In genomic region chr5:172479034-172479783, GRCh38 we compare ENCODE assay signal across 8 cellular contexts. TPM values are rescaled to one million over a fixed set of nuclear protein-coding genes. Genes with fewer than 3 reads are reported as not detected.
DNase-seq lines count a peak whose midpoint lies in the region; ATAC-seq and TF ChIP-seq lines count a peak whose summit lies in the region.

No MANE protein-coding gene starts in this region.

- TF ChIP-seq EP300 in sigmoid colon (IDR thresholded peaks at IDR 0.05) = no peak

- no peaks in the 10 kb centered on the region for H3K27me3 Mint-ChIP-seq in T-helper 2 cell treated with Interferon-gamma antibody and Interleukin-4, amounts not matched to agents 5 μg/mL and 100 μg/mL, for 36 hours (ENCODE audit: low read depth)

- intact Hi-C loops in body of pancreas (cut with DNase I) = loop anchor here (2.0 kb wide), 1 partner anchor 218 kb away; no protein-coding TSS in a partner anchor
- intact Hi-C loops in sigmoid colon (cut with DNase I) = loop anchor here (1.0 to 5.0 kb wide), 4 partner anchors 43 to 453 kb away; partner anchors contain the start of gene NEURL1B

- H3K36me3 Mint-ChIP-seq in T-helper 2 cell treated with Interferon-gamma antibody and Interleukin-4, amounts not matched to agents 5 μg/mL and 100 μg/mL, for 36 hours (ENCODE audit: low read depth) = no peaks in the 10 kb centered on the region

- H3K4me1 ChIP-seq in body of pancreas (no peaks in the 10 kb centered on the region), sigmoid colon (peaks cover 0 to 15% (median 8%) of the 10 kb centered on the region in 4 donors)

- ATAC-seq in body of pancreas (peak; percentile 98), GM18861 (IDR thresholded peaks at IDR 0.05; ENCODE audit: unreplicated experiment) (no peak)

- peak; percentile 52 for DNase-seq in DMS79 (lab: John Stamatoyannopoulos, UW)
- peak; percentile 70 for DNase-seq in HFF-Myc (ENCODE audit: extremely low read depth, low read depth)
- DNase-seq in NCI-H146 treated with DMSO at 0.1 percent for 48 hours (lab: John Stamatoyannopoulos, UW; ENCODE audit: unreplicated experiment) = peak; percentile 61
- peak; percentile 29 for DNase-seq in T-helper 2 cell treated with Interferon-gamma antibody and Interleukin-4, amounts not matched to agents 5 μg/mL and 100 μg/mL, for 36 hours (ENCODE audit: low spot score)
- DNase-seq in body of pancreas = peak; percentile 88 to 90 (median 88)
- DNase-seq in hippocampal formation (lab: John Stamatoyannopoulos, UW) = peak; percentile 69 to 86
- peak; percentile 94 for DNase-seq in sigmoid colon

- H3K36me3 ChIP-seq in body of pancreas (replicated peaks in 1 of 2; ENCODE audit: insufficient read depth in 1 of 2, low read depth in 2 of 2) (no peaks in the 10 kb centered on the region), sigmoid colon (no peaks in the 10 kb centered on the region)

- no peak for TF ChIP-seq POLR2A in body of pancreas (IDR thresholded peaks at IDR 0.05)
- TF ChIP-seq POLR2A in sigmoid colon (IDR thresholded peaks at IDR 0.05) = no peak

- H3K4me3 ChIP-seq in HFF-Myc (replicated peaks; ENCODE audit: low read depth, low read length) (no peak overlapping the region), body of pancreas (no peak overlapping the region), sigmoid colon (no peak overlapping the region)

- no peaks in the 10 kb centered on the region for H3K9me3 ChIP-seq in body of pancreas
- no peaks in the 10 kb centered on the region for H3K9me3 ChIP-seq in sigmoid colon

- peak; percentile 88 for TF ChIP-seq CTCF in HFF-Myc (IDR thresholded peaks at IDR 0.05; ENCODE audit: low read depth, low read length, missing control alignments)
- TF ChIP-seq CTCF in body of pancreas (IDR thresholded peaks at IDR 0.05) = peak; percentile 74 to 99 (median 99)
- TF ChIP-seq CTCF in sigmoid colon (IDR thresholded peaks at IDR 0.05) = peak; percentile 90 to 99 (median 98)

- H3K27ac ChIP-seq in body of pancreas = no peak overlapping the region
- peak overlapping the region in 3 of 4 donors; percentile 39 to 58 (median 40) for H3K27ac ChIP-seq in sigmoid colon

- 20 to 47% methylated on average over 5 to 21 of the region's 21 CpGs for WGBS in body of pancreas, 2 donors
- 48 to 53% methylated on average over 21 of the region's 21 CpGs for WGBS in sigmoid colon, 2 donors

- no peak overlapping the region for H3K4me3 Mint-ChIP-seq in T-helper 2 cell treated with Interferon-gamma antibody and Interleukin-4, amounts not matched to agents 5 μg/mL and 100 μg/mL, for 36 hours

- H3K27me3 ChIP-seq in body of pancreas = no peaks in the 10 kb centered on the region
- H3K27me3 ChIP-seq in sigmoid colon = no peaks in the 10 kb centered on the region

- H3K27ac Mint-ChIP-seq in T-helper 2 cell treated with Interferon-gamma antibody and Interleukin-4, amounts not matched to agents 5 μg/mL and 100 μg/mL, for 36 hours = no peak overlapping the region

- H3K4me1 Mint-ChIP-seq in T-helper 2 cell treated with Interferon-gamma antibody and Interleukin-4, amounts not matched to agents 5 μg/mL and 100 μg/mL, for 36 hours (ENCODE audit: low read depth) = no peaks in the 10 kb centered on the region

- peaks cover 2% of the 10 kb centered on the region for H3K9me3 Mint-ChIP-seq in T-helper 2 cell treated with Interferon-gamma antibody and Interleukin-4, amounts not matched to agents 5 μg/mL and 100 μg/mL, for 36 hours

RNA-seq across cellular contexts. Expression of gene SH3PXD2B, which starts 24.9 kb away (rescaled TPM):
- total RNA-seq in body of pancreas = 10 to 100 TPM in 1 of 2 donors, 1 to 10 TPM in 1; 9.9 to 16.9 TPM
- 10 to 100 TPM; 19.3 to 45.7 (median 20.9) TPM for total RNA-seq in sigmoid colon
- polyA plus RNA-seq in sigmoid colon = 1 to 10 TPM; 3.6 to 9.2 (median 3.9) TPM

Comparison
In these comparisons a context has a peak if more than half of its experiments do, and no peak if none do; other contexts are left out.
1. DNase-seq: peak in every context shown above with its lines; median percentile 94 in sigmoid colon; 88 in body of pancreas; 78 in hippocampal formation; 70 in HFF-Myc; 61 in NCI-H146 treated with DMSO at 0.1 percent for 48 hours; 52 in DMS79; 29 in T-helper 2 cell treated with Interferon-gamma antibody and Interleukin-4, amounts not matched to agents 5 μg/mL and 100 μg/mL, for 36 hours.
2. H3K27ac ChIP-seq: peak in sigmoid colon (3 of 4); none in body of pancreas (0 of 4).
3. Peak in every context shown above with its lines, with median percentiles within 50 percentile points of each other: CTCF ChIP-seq.